8 cellular contexts compared by ENCODE assay signal in genomic region chr4:124262211-124263179, GRCh38.
A peak's percentile ranks its signal among the peaks of the same experiment; 100 is the strongest.
DNase-seq lines count a peak whose midpoint lies in the region; ATAC-seq and TF ChIP-seq lines count a peak whose summit lies in the region.

No MANE protein-coding gene starts in this region.

- POLR2A ChIA-PET in MCF 10A (lab: Yijun Ruan, JAX) = no interaction called here

- BruUV-seq in MCF 10A (replicated peaks; lab: Mats Ljungman, UMichigan) = no TSS peak

- intact Hi-C loops in MCF 10A (cut with micrococcal nuclease) = loop anchor here (1.0 to 10.0 kb wide), 9 partner anchors 60 to 1160 kb away; partner anchors contain the start of gene SPRY1

- H2AFZ ChIP-seq in ACC112 (ENCODE audit: low read length, unreplicated experiment) = peak overlapping the region; percentile 62

- H3K36me3 Mint-ChIP-seq in MCF 10A (ENCODE audit: insufficient read depth, unreplicated experiment) = no peaks in the 10 kb centered on the region

- peaks cover 5% of the 10 kb centered on the region for H3K4me1 Mint-ChIP-seq in MCF 10A (ENCODE audit: insufficient read depth, unreplicated experiment)

- CTCF ChIA-PET in MCF 10A (lab: Yijun Ruan, JAX) = interaction anchor here (0.6 to 4.0 kb wide), 16 partner anchors 17 to 1254 kb away, joined by 3 to 24 read pairs (median 3); no protein-coding TSS in a partner anchor

- TF ChIP-seq CTCF in GM13976 (IDR thresholded peaks at IDR 0.05; ENCODE audit: borderline replicate concordance, control extremely low read depth, extremely low read depth, insufficient read depth, missing control alignments) (peak; percentile 68), MCF 10A (IDR thresholded peaks at IDR 0.05; ENCODE audit: unreplicated experiment) (peak; percentile 77)

- no peak overlapping the region for H3K4me3 Mint-ChIP-seq in MCF 10A (ENCODE audit: unreplicated experiment)

- no peak overlapping the region for H3K27ac ChIP-seq in ACC112 (ENCODE audit: low read depth, low read length)

- in situ Hi-C loops in GM13976 (cut with MboI; ENCODE audit: low sequenced_read_pairs, unreplicated experiment) = loop anchor here (25.0 kb wide), 1 partner anchor 500 kb away; no protein-coding TSS in a partner anchor

- ATAC-seq in HG02763 (IDR thresholded peaks at IDR 0.05; ENCODE audit: unreplicated experiment) = peak; percentile 88

- H3K27me3 ChIP-seq in ACC112 (ENCODE audit: insufficient read depth, low read length) = no peaks in the 10 kb centered on the region

- DNase-seq in GM13976 (ENCODE audit: low spot score) = peak; percentile 33
- DNase-seq in NCI-H1105 treated with DMSO at 0.1 percent for 48 hours (lab: John Stamatoyannopoulos, UW) = peak; percentile 50
- DNase-seq in SW 1271 (lab: John Stamatoyannopoulos, UW) = peak; percentile 3 to 53
- DNase-seq in MCF 10A (ENCODE audit: unreplicated experiment) = peak; percentile 87
- peak; percentile 74 for DNase-seq in islet precursor cell
- peak; percentile 25 for DNase-seq in stimulated activated CD4-positive, alpha-beta T cell treated with anti-CD3 and anti-CD28 coated beads, Interleukin-1b, Interleukin-23, amount 100 ng/mL, for 48 hours

- no peak overlapping the region for H3K27ac Mint-ChIP-seq in MCF 10A (ENCODE audit: low read depth, unreplicated experiment)

- H3K36me3 ChIP-seq in ACC112 (ENCODE audit: insufficient read depth, low read length) = no peaks in the 10 kb centered on the region

- H3K79me2 ChIP-seq in ACC112 (ENCODE audit: control insufficient read depth, insufficient read depth, low read length, unreplicated experiment) = no peaks in the 10 kb centered on the region

- H3K4me3 ChIP-seq in ACC112 (ENCODE audit: low read depth, low read length) = peak overlapping the region; percentile 11

- no peaks in the 10 kb centered on the region for H3K27me3 Mint-ChIP-seq in MCF 10A (ENCODE audit: insufficient read depth, unreplicated experiment)

- peaks cover 7% of the 10 kb centered on the region for H3K4me1 ChIP-seq in ACC112 (ENCODE audit: control insufficient read depth, insufficient read depth, low read length, unreplicated experiment)

- H3K9me3 Mint-ChIP-seq in MCF 10A (ENCODE audit: unreplicated experiment) = no peaks in the 10 kb centered on the region

Comparison
In these comparisons a context has a peak if more than half of its experiments do, and no peak if none do; other contexts are left out.
1. DNase-seq: peak in every context shown above with its lines; median percentile 87 in MCF 10A; 74 in islet precursor cell; 50 in NCI-H1105 treated with DMSO at 0.1 percent for 48 hours; 33 in GM13976; 28 in SW 1271; 25 in stimulated activated CD4-positive, alpha-beta T cell treated with anti-CD3 and anti-CD28 coated beads, Interleukin-1b, Interleukin-23, amount 100 ng/mL, for 48 hours.